ENCODE assay signal across 12 cellular contexts in genomic region chr16:89732142-89732917, GRCh38. TPM values are rescaled to one million over a fixed set of nuclear protein-coding genes. Genes with fewer than 3 reads are reported as not detected.
DNase-seq lines count a peak whose midpoint lies in the region; ATAC-seq and TF ChIP-seq lines count a peak whose summit lies in the region.
"Had no signal": no experiment of that assay in that cellular context is flagged by ENCODE, and none has a peak within 500 bp of the region (broad histone marks: within the 10 kb centered on the region; RNA-seq: fewer than 3 reads in every experiment).

No MANE protein-coding gene starts in this region.

- intact Hi-C loops in testis (cut with DNase I; ENCODE audit: low total_unique reads): no loop called here

- H3K36me3 Mint-ChIP-seq in activated naive CD8-positive, alpha-beta T cell: peaks cover 4% of the 10 kb centered on the region
- H3K36me3 Mint-ChIP-seq in activated naive CD8-positive, alpha-beta T cell treated with anti-CD3 and anti-CD28 coated beads, Interleukin-2, amount 50 U/mL, for 24 hours (ENCODE audit: low read depth): peaks cover 54% of the 10 kb centered on the region
- H3K36me3 Mint-ChIP-seq in activated naive CD8-positive, alpha-beta T cell treated with anti-CD3 and anti-CD28 coated beads for 36 hours: peaks cover 44% of the 10 kb centered on the region
- H3K36me3 Mint-ChIP-seq in stimulated activated memory B cell treated with anti-CD40 and anti-IgM and Interleukin-4, amounts not matched to agents 10 μg/mL and 1 μg/mL and 100 μg/mL, for 72 hours: peaks cover 59% of the 10 kb centered on the region

- no peaks in the 10 kb centered on the region for H3K4me1 ChIP-seq in testis
- H3K4me1 ChIP-seq: suprapubic skin had no signal

- no peak overlapping the region for H3K27ac ChIP-seq in testis
- H3K27ac ChIP-seq: suprapubic skin had no signal

- no peak for ATAC-seq in activated naive CD8-positive, alpha-beta T cell treated with anti-CD3 and anti-CD28 coated beads, Interleukin-2, amount 50 U/mL, for 24 hours
- no peak for ATAC-seq in stimulated activated memory B cell treated with anti-CD40 and anti-IgM and Interleukin-4, amounts not matched to agents 10 μg/mL and 1 μg/mL and 100 μg/mL, for 72 hours

- no peak for TF ChIP-seq CTCF in testis (IDR thresholded peaks at IDR 0.05)

- DNase-seq in activated naive CD8-positive, alpha-beta T cell treated with anti-CD3 and anti-CD28 coated beads, Interleukin-2, amount 50 U/mL, for 24 hours: no peak
- DNase-seq in activated naive CD8-positive, alpha-beta T cell treated with anti-CD3 and anti-CD28 coated beads for 36 hours: no peak
- DNase-seq in occipital lobe (lab: John Stamatoyannopoulos, UW): no peak
- no peak for DNase-seq in testis
- DNase-seq: activated CD4-positive, alpha-beta T cell treated with anti-CD3 and anti-CD28 coated beads for 1 hour; hippocampal formation; NCI-H1930; NCI-H526 had no signal

- H3K4me3 ChIP-seq in testis: no peak overlapping the region
- H3K4me3 ChIP-seq: suprapubic skin had no signal

- H3K36me3 ChIP-seq in testis (ENCODE audit: low read depth, missing control alignments): no peaks in the 10 kb centered on the region

- H3K27me3 ChIP-seq in testis: no peaks in the 10 kb centered on the region
- H3K27me3 ChIP-seq: suprapubic skin had no signal

- H3K27me3 Mint-ChIP-seq in activated naive CD8-positive, alpha-beta T cell: no peaks in the 10 kb centered on the region
- H3K27me3 Mint-ChIP-seq in activated naive CD8-positive, alpha-beta T cell treated with anti-CD3 and anti-CD28 coated beads, Interleukin-2, amount 50 U/mL, for 24 hours: no peaks in the 10 kb centered on the region
- no peaks in the 10 kb centered on the region for H3K27me3 Mint-ChIP-seq in activated naive CD8-positive, alpha-beta T cell treated with anti-CD3 and anti-CD28 coated beads for 36 hours
- no peaks in the 10 kb centered on the region for H3K27me3 Mint-ChIP-seq in stimulated activated memory B cell treated with anti-CD40 and anti-IgM and Interleukin-4, amounts not matched to agents 10 μg/mL and 1 μg/mL and 100 μg/mL, for 72 hours
- H3K27me3 Mint-ChIP-seq: progenitor cell of endocrine pancreas had no signal

- no peak for TF ChIP-seq POLR2A in testis (IDR thresholded peaks at IDR 0.05)

- no peak overlapping the region for H3K4me3 Mint-ChIP-seq in activated naive CD8-positive, alpha-beta T cell
- no peak overlapping the region for H3K4me3 Mint-ChIP-seq in activated naive CD8-positive, alpha-beta T cell treated with anti-CD3 and anti-CD28 coated beads, Interleukin-2, amount 50 U/mL, for 24 hours
- no peak overlapping the region for H3K4me3 Mint-ChIP-seq in activated naive CD8-positive, alpha-beta T cell treated with anti-CD3 and anti-CD28 coated beads for 36 hours
- no peak overlapping the region for H3K4me3 Mint-ChIP-seq in stimulated activated memory B cell treated with anti-CD40 and anti-IgM and Interleukin-4, amounts not matched to agents 10 μg/mL and 1 μg/mL and 100 μg/mL, for 72 hours

- H3K4me1 Mint-ChIP-seq in activated naive CD8-positive, alpha-beta T cell (ENCODE audit: low read depth): peaks cover 58% of the 10 kb centered on the region
- peaks cover 26% of the 10 kb centered on the region for H3K4me1 Mint-ChIP-seq in activated naive CD8-positive, alpha-beta T cell treated with anti-CD3 and anti-CD28 coated beads, Interleukin-2, amount 50 U/mL, for 24 hours
- peaks cover 33% of the 10 kb centered on the region for H3K4me1 Mint-ChIP-seq in activated naive CD8-positive, alpha-beta T cell treated with anti-CD3 and anti-CD28 coated beads for 36 hours
- H3K4me1 Mint-ChIP-seq in stimulated activated memory B cell treated with anti-CD40 and anti-IgM and Interleukin-4, amounts not matched to agents 10 μg/mL and 1 μg/mL and 100 μg/mL, for 72 hours: peaks cover 23% of the 10 kb centered on the region

- no peaks in the 10 kb centered on the region for H3K9me3 Mint-ChIP-seq in activated naive CD8-positive, alpha-beta T cell (ENCODE audit: low read depth)
- H3K9me3 Mint-ChIP-seq in activated naive CD8-positive, alpha-beta T cell treated with anti-CD3 and anti-CD28 coated beads, Interleukin-2, amount 50 U/mL, for 24 hours: no peaks in the 10 kb centered on the region
- H3K9me3 Mint-ChIP-seq in activated naive CD8-positive, alpha-beta T cell treated with anti-CD3 and anti-CD28 coated beads for 36 hours: no peaks in the 10 kb centered on the region
- no peaks in the 10 kb centered on the region for H3K9me3 Mint-ChIP-seq in stimulated activated memory B cell treated with anti-CD40 and anti-IgM and Interleukin-4, amounts not matched to agents 10 μg/mL and 1 μg/mL and 100 μg/mL, for 72 hours

- H3K9me3 ChIP-seq in testis: no peaks in the 10 kb centered on the region
- H3K9me3 ChIP-seq: suprapubic skin had no signal

- 88 to 91% methylated on average over 24 of the region's 24 CpGs for WGBS in testis, 2 donors

- peak overlapping the region; percentile 46 for H3K27ac Mint-ChIP-seq in activated naive CD8-positive, alpha-beta T cell
- no peak overlapping the region for H3K27ac Mint-ChIP-seq in activated naive CD8-positive, alpha-beta T cell treated with anti-CD3 and anti-CD28 coated beads, Interleukin-2, amount 50 U/mL, for 24 hours
- peak overlapping the region; percentile 80 for H3K27ac Mint-ChIP-seq in activated naive CD8-positive, alpha-beta T cell treated with anti-CD3 and anti-CD28 coated beads for 36 hours
- H3K27ac Mint-ChIP-seq in stimulated activated memory B cell treated with anti-CD40 and anti-IgM and Interleukin-4, amounts not matched to agents 10 μg/mL and 1 μg/mL and 100 μg/mL, for 72 hours: peak overlapping the region; percentile 47
- H3K27ac Mint-ChIP-seq: progenitor cell of endocrine pancreas had no signal

RNA-seq across cellular contexts. Expression of gene ZNF276, which starts 11.0 kb away (rescaled TPM):
- 10 to 100 TPM; 24.7 to 24.9 TPM for total RNA-seq in activated naive CD8-positive, alpha-beta T cell treated with anti-CD3 and anti-CD28 coated beads for 36 hours
- total RNA-seq in occipital lobe: 14.2 TPM
- total RNA-seq in testis: 10 to 100 TPM; 37.8 to 48.4 TPM
- polyA plus RNA-seq in testis (ENCODE audit: insufficient read depth, low read depth, low replicate concordance): 31.0 TPM

RNA-seq across cellular contexts. Expression of gene VPS9D1, which starts 11.6 kb away (rescaled TPM):
- total RNA-seq in activated naive CD8-positive, alpha-beta T cell treated with anti-CD3 and anti-CD28 coated beads for 36 hours: 1 to 10 TPM; 1.6 TPM
- total RNA-seq in occipital lobe: 9.7 TPM
- total RNA-seq in testis: 10 to 100 TPM; 22.4 to 25.0 TPM
- polyA plus RNA-seq in testis (ENCODE audit: insufficient read depth, low read depth, low replicate concordance): 26.9 TPM

RNA-seq across cellular contexts. Expression of gene SPATA2L, which starts 30.8 kb away (rescaled TPM):
- 1 to 10 TPM; 3.2 to 3.3 TPM for total RNA-seq in activated naive CD8-positive, alpha-beta T cell treated with anti-CD3 and anti-CD28 coated beads for 36 hours
- 12.5 TPM for total RNA-seq in occipital lobe
- 10 to 100 TPM; 13.9 to 14.4 TPM for total RNA-seq in testis
- 4.9 TPM for polyA plus RNA-seq in testis (ENCODE audit: insufficient read depth, low read depth, low replicate concordance)

RNA-seq across cellular contexts. Expression of gene CDK10, which starts 45.8 kb away (rescaled TPM):
- 10 to 100 TPM; 72.9 to 77.0 TPM for total RNA-seq in activated naive CD8-positive, alpha-beta T cell treated with anti-CD3 and anti-CD28 coated beads for 36 hours
- total RNA-seq in occipital lobe: 22.9 TPM
- total RNA-seq in testis: 10 to 100 TPM; 77.1 to 88.3 TPM
- polyA plus RNA-seq in testis (ENCODE audit: insufficient read depth, low read depth, low replicate concordance): 68.0 TPM
